Comparison of ENCODE assay signal across 26 cellular contexts in the genomic region with DNA sequence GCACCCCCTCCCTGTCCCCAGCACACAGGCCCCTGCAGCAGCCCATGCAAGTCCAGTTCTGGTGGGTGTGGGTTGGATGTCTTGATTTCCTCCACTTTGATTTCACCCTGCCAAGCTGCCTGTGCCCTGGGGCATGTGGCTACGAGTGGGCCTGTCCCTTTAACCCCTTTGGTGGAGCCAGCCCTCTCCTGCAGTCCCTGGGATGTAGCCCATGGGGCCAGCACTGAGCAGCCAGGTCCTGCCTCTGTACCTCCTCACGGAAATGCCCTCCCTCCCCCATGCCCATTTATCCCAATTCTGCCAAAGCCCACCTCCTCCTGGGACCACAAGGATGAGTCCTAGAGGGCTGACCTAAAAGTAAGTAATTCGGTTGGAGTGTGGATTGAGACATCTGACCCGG. TPM values are rescaled to one million over a fixed set of nuclear protein-coding genes. Genes with fewer than 3 reads are reported as not detected.
"Had no signal": no experiment of that assay in that cellular context is flagged by ENCODE, and none has a peak within 500 bp of the region (broad histone marks: within the 10 kb centered on the region; RNA-seq: fewer than 3 reads in every experiment).

No MANE protein-coding gene starts in this region.

- H3K27me3 ChIP-seq: SJCRH30 had no signal

- H3K27ac Mint-ChIP-seq: activated CD8-positive, alpha-beta memory T cell treated with anti-CD3 and anti-CD28 coated beads, Interleukin-2, amount 10 ng/mL, durations not matched to agents 7 days and 5 days; activated naive CD8-positive, alpha-beta T cell; activated T-cell treated with anti-CD3 and anti-CD28 coated beads, Interleukin-2, amount 50 U/mL, for 24 hours; activated T-helper 1 cell treated with anti-CD3 and anti-CD28 coated beads, Interleukin-12 subunit alpha, Interleukin-12 subunit beta, Interleukin-2, Interleukin-4 antibody, amounts not matched to agents 30 ng/mL and 10 ng/mL and 1 ng/mL, durations not matched to agents 14 hours and 24 hours and 36 hours; brain had no signal

- DNase-seq: activated CD4-positive, alpha-beta T cell treated with anti-CD3 and anti-CD28 coated beads for 48 hours; activated CD4-positive, alpha-beta T cell treated with anti-CD3 and anti-CD28 coated beads, Interleukin-2, amount 50 U/mL, for 4 hours; activated CD4-positive, CD25-positive, alpha-beta regulatory T cell treated with anti-CD3 and anti-CD28 coated beads, Interleukin-2, amount 50 U/mL, for 72 hours; activated CD8-positive, alpha-beta memory T cell treated with anti-CD3 and anti-CD28 coated beads, Interleukin-2, amount 10 ng/mL, durations not matched to agents 7 days and 5 days; activated effector memory CD4-positive, alpha-beta T cell treated with Interleukin-2 at 50 U/mL for 16 hours; activated naive CD4-positive, alpha-beta T cell; activated T-cell treated with anti-CD3 and anti-CD28 coated beads, Interleukin-2, amount 50 U/mL, for 24 hours; amygdala; NCI-H1048; NCI-H146; NCI-H1930; NCI-H345; NCI-H510A; NCI-H526 treated with DMSO at 0.1 percent for 48 hours; NCI-H82; Right ventricle myocardium superior; SJCRH30; SK-N-SH; T-helper 1 cell had no signal

- H3K4me3 ChIP-seq: SJCRH30 had no signal

- H3K9me3 Mint-ChIP-seq: activated T-cell treated with anti-CD3 and anti-CD28 coated beads, Interleukin-2, amount 50 U/mL, for 24 hours; activated T-helper 1 cell treated with anti-CD3 and anti-CD28 coated beads, Interleukin-12 subunit alpha, Interleukin-12 subunit beta, Interleukin-2, Interleukin-4 antibody, amounts not matched to agents 30 ng/mL and 10 ng/mL and 1 ng/mL, durations not matched to agents 14 hours and 24 hours and 36 hours; central memory CD8-positive, alpha-beta T cell had no signal

- H3K27me3 Mint-ChIP-seq: activated naive CD8-positive, alpha-beta T cell; central memory CD8-positive, alpha-beta T cell had no signal

- ATAC-seq: activated CD8-positive, alpha-beta memory T cell treated with anti-CD3 and anti-CD28 coated beads, Interleukin-2, amount 10 ng/mL, durations not matched to agents 7 days and 5 days; Panc1 had no signal

- H3K9ac ChIP-seq: SK-N-SH had no signal

- H3K9me2 ChIP-seq: SK-N-SH had no signal

- H3K4me1 ChIP-seq: SJCRH30 had no signal

- H3K27ac ChIP-seq: RWPE1, SJCRH30 had no signal

- H3K36me3 ChIP-seq: SJCRH30 had no signal

- H3K9me3 ChIP-seq: SJCRH30, SK-N-SH had no signal

- H3K36me3 Mint-ChIP-seq: activated CD8-positive, alpha-beta memory T cell treated with anti-CD3 and anti-CD28 coated beads, Interleukin-2, amount 10 ng/mL, durations not matched to agents 7 days and 5 days; activated naive CD8-positive, alpha-beta T cell; brain had no signal

- H3K4me2 ChIP-seq: SK-N-SH had no signal

- H3K4me3 Mint-ChIP-seq: activated CD8-positive, alpha-beta memory T cell treated with anti-CD3 and anti-CD28 coated beads, Interleukin-2, amount 10 ng/mL, durations not matched to agents 7 days and 5 days; activated naive CD8-positive, alpha-beta T cell; activated T-cell treated with anti-CD3 and anti-CD28 coated beads, Interleukin-2, amount 50 U/mL, for 24 hours; activated T-helper 1 cell treated with anti-CD3 and anti-CD28 coated beads, Interleukin-12 subunit alpha, Interleukin-12 subunit beta, Interleukin-2, Interleukin-4 antibody, amounts not matched to agents 30 ng/mL and 10 ng/mL and 1 ng/mL, durations not matched to agents 14 hours and 24 hours and 36 hours; brain; central memory CD8-positive, alpha-beta T cell had no signal

RNA-seq across cellular contexts. Expression of a gene that starts 11.9 kb away (rescaled TPM):
- total RNA-seq: activated CD8-positive, alpha-beta memory T cell treated with anti-CD3 and anti-CD28 coated beads, Interleukin-2, amount 10 ng/mL, durations not matched to agents 7 days and 5 days; activated T-helper 1 cell treated with anti-CD3 and anti-CD28 coated beads, Interleukin-12 subunit alpha, Interleukin-12 subunit beta, Interleukin-2, Interleukin-4 antibody, amounts not matched to agents 30 ng/mL and 10 ng/mL and 1 ng/mL, durations not matched to agents 14 hours and 24 hours and 36 hours; T-helper 2 cell treated with Interferon-gamma antibody and Interleukin-4, amounts not matched to agents 100 ng/mL and 5 ng/mL, for 36 hours had no signal
